9 cellular contexts compared by ENCODE assay signal in the genomic region with DNA sequence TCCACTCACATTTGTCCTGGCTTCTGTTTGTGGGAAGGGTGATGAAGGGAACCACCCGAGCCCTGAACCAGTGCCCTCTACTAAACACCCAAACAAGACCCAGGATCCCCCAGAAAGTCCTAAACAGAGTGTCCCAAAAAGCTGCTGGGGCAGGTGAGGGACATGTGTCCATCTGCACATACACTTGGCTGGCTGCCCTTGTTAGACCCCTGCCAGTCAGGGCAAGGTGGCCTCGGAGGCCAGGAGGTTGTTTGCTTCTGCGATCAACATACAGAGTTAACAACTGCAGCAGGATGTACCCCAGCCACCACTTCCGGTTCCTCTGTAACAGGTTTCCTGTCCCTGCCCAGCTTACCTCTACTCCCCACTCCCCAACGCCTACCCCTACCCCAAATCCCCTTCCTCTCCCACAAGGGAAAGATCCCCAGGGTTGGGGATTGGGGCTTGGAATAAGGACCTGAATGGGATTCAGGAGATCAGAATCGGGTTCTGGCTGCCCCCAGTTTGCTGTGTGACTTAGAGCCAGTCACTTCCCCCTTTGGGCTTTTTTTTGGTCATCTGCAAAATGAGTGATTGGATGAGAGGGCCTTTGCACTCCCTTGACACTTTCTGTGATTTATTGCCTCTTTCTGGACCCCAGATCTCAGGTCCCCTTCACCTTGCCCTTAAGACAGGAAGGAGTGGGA.
DNase-seq lines count a peak whose midpoint lies in the region; ATAC-seq and TF ChIP-seq lines count a peak whose summit lies in the region.
"Had no signal": no experiment of that assay in that cellular context is flagged by ENCODE, and none has a peak within 500 bp of the region (broad histone marks: within the 10 kb centered on the region; RNA-seq: fewer than 3 reads in every experiment).

No MANE protein-coding gene starts in this region.

- no peaks in the 10 kb centered on the region for H3K36me3 ChIP-seq in HAP-1 (replicated peaks)

- peaks cover 90% of the 10 kb centered on the region for H3K36me3 Mint-ChIP-seq in stimulated activated effector memory CD8-positive, alpha-beta T cell treated with anti-CD3 and anti-CD28 coated beads, Interleukin-12 subunit alpha, Interleukin-12 subunit beta, amount 100 ng/mL, for 72 hours

- no peak for TF ChIP-seq CTCF in HL-60 (IDR thresholded peaks at IDR 0.05; ENCODE audit: insufficient read depth, low read length)

- H3K4me1 Mint-ChIP-seq in stimulated activated effector memory CD8-positive, alpha-beta T cell treated with anti-CD3 and anti-CD28 coated beads, Interleukin-12 subunit alpha, Interleukin-12 subunit beta, amount 100 ng/mL, for 72 hours = peaks cover 75% of the 10 kb centered on the region

- no peaks in the 10 kb centered on the region for H3K4me1 ChIP-seq in HAP-1

- H3K9me3 Mint-ChIP-seq in stimulated activated effector memory CD8-positive, alpha-beta T cell treated with anti-CD3 and anti-CD28 coated beads, Interleukin-12 subunit alpha, Interleukin-12 subunit beta, amount 100 ng/mL, for 72 hours = no peaks in the 10 kb centered on the region

- DNase-seq in HL-60 (ENCODE audit: low read depth in 1 of 2, low spot score in 1 of 2) (peak in 1 of 2 experiments; percentile 54), ecto neural progenitor cell (ENCODE audit: low spot score) (peak; percentile 24), HAP-1 (ENCODE audit: low spot score in 2 of 2) (no peak), middle frontal gyrus (ENCODE audit: extremely low spot score, low spot score) (no peak), NCI-H2107 treated with DMSO at 0.1 percent for 48 hours (lab: John Stamatoyannopoulos, UW; ENCODE audit: unreplicated experiment) (no peak)
- DNase-seq in activated CD4-positive, CD25-positive, alpha-beta regulatory T cell treated with anti-CD3 and anti-CD28 coated beads, Interleukin-2, amount 50 U/mL, for 72 hours = peak; percentile 55
- peak in 1 of 2 donors; percentile 77 for DNase-seq in stimulated activated effector memory CD8-positive, alpha-beta T cell treated with anti-CD3 and anti-CD28 coated beads, Interleukin-12 subunit alpha, Interleukin-12 subunit beta, amount 100 ng/mL, for 72 hours (ENCODE audit: low spot score in 2 of 2)

- no peaks in the 10 kb centered on the region for H3K27me3 ChIP-seq in HL-60 (ENCODE audit: insufficient read depth, poor library complexity, severe bottlenecking)
- no peaks in the 10 kb centered on the region; the same call in 1 of the 2 replicates for H3K27me3 ChIP-seq in HAP-1 (ENCODE audit: low read depth)

- peak; percentile 80 for ATAC-seq in stimulated activated effector memory CD8-positive, alpha-beta T cell treated with anti-CD3 and anti-CD28 coated beads, Interleukin-12 subunit alpha, Interleukin-12 subunit beta, amount 100 ng/mL, for 72 hours
- no peak for ATAC-seq in GM21367 (IDR thresholded peaks at IDR 0.05; ENCODE audit: unreplicated experiment)

- H3K4me3 ChIP-seq in HL-60 (replicated peaks; ENCODE audit: insufficient read depth, low read length) (no peak overlapping the region), HAP-1 (no peak overlapping the region)

- H3K9me3 ChIP-seq in HAP-1 = no peaks in the 10 kb centered on the region

- in situ Hi-C loops in HAP-1 (cut with MboI; ENCODE audit: low sequenced_read_pairs) = no loop called here

- peak overlapping the region; percentile 65 for H3K4me3 Mint-ChIP-seq in stimulated activated effector memory CD8-positive, alpha-beta T cell treated with anti-CD3 and anti-CD28 coated beads, Interleukin-12 subunit alpha, Interleukin-12 subunit beta, amount 100 ng/mL, for 72 hours

- H3K27ac ChIP-seq in HL-60 (replicated peaks) = peak overlapping the region; percentile 68
- H3K27ac ChIP-seq: epithelial cell of prostate had no signal

- peak overlapping the region; percentile 96 for H3K27ac Mint-ChIP-seq in stimulated activated effector memory CD8-positive, alpha-beta T cell treated with anti-CD3 and anti-CD28 coated beads, Interleukin-12 subunit alpha, Interleukin-12 subunit beta, amount 100 ng/mL, for 72 hours

Comparison
In these comparisons a context has a peak if more than half of its experiments do, and no peak if none do; other contexts are left out.
1. DNase-seq: peak in activated CD4-positive, CD25-positive, alpha-beta regulatory T cell treated with anti-CD3 and anti-CD28 coated beads, Interleukin-2, amount 50 U/mL, for 72 hours (single experiment) and ecto neural progenitor cell (single experiment); none in HAP-1 (0 of 2), middle frontal gyrus (single experiment) and NCI-H2107 treated with DMSO at 0.1 percent for 48 hours (single experiment).